ENCODE assay signal across 19 cellular contexts in the genomic region with DNA sequence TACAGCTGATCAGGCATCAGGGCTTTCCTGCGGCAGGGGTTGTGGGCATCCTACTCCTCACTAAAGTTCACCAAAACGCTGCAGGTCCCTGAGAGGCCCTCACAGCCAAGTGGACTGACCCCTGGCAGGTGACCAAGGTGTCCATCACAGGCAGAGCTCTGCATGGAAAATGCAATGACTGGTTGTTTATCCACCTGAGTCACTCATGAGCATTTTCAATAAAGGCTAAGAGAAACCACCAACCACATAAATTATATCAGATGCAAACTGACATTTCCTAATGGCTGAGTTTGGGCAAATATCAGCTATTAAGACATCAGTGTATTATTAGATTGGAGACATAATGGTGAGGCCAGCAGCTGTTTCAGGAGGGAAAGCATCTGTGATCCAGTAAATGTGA.
A peak's percentile ranks its signal among the peaks of the same experiment; 100 is the strongest.
DNase-seq lines count a peak whose midpoint lies in the region; ATAC-seq lines count a peak whose summit lies in the region.
"Had no signal": no experiment of that assay in that cellular context is flagged by ENCODE, and none has a peak within 500 bp of the region (broad histone marks: within the 10 kb centered on the region; RNA-seq: fewer than 3 reads in every experiment).

No MANE protein-coding gene starts in this region.

- H3K27me3 ChIP-seq in BLaER1 treated with 17β-estradiol and CSF1 and Interleukin-3, amounts not matched to agents 10 nM and 100 nM, result no peaks in the 10 kb centered on the region
- H3K27me3 ChIP-seq in naive thymus-derived CD4-positive, alpha-beta T cell (ENCODE audit: control insufficient read depth in 2 of 2, insufficient read depth in 2 of 2, low read length in 2 of 2), result no peaks in the 10 kb centered on the region

- no peak overlapping the region for H3K27ac ChIP-seq in BLaER1 treated with 17β-estradiol and CSF1 and Interleukin-3, amounts not matched to agents 10 nM and 100 nM
- no peak overlapping the region for H3K27ac ChIP-seq in naive thymus-derived CD4-positive, alpha-beta T cell (ENCODE audit: low read depth, low read length)

- H3K27me3 Mint-ChIP-seq in naive thymus-derived CD4-positive, alpha-beta T cell, result peaks cover 0 to 8% (median 0%) of the 10 kb centered on the region in 5 donors

- peak overlapping the region in 8 of 9 donors; percentile 1 to 72 (median 39) for H3K27ac Mint-ChIP-seq in naive thymus-derived CD4-positive, alpha-beta T cell
- H3K27ac Mint-ChIP-seq: T-helper 1 cell treated with Interleukin-12 subunit alpha and Interleukin-12 subunit beta and Interleukin-4 antibody, amounts not matched to agents 30 μg/mL and 1 μg/mL, for 36 hours had no signal

- H3K9ac ChIP-seq in BLaER1 treated with 17β-estradiol and CSF1 and Interleukin-3, amounts not matched to agents 10 nM and 100 nM, result no peak overlapping the region
- H3K9ac ChIP-seq: SK-N-SH had no signal

- H3K36me3 Mint-ChIP-seq in naive thymus-derived CD4-positive, alpha-beta T cell, result peaks cover 0 to 3% (median 0%) of the 10 kb centered on the region in 5 donors
- H3K36me3 Mint-ChIP-seq: CD4-positive, CD25-positive, alpha-beta regulatory T cell had no signal

- POLR2A ChIA-PET in naive thymus-derived CD4-positive, alpha-beta T cell (lab: Charles Lee), result no interaction called here

- no peaks in the 10 kb centered on the region for H3K36me3 ChIP-seq in BLaER1 treated with 17β-estradiol and CSF1 and Interleukin-3, amounts not matched to agents 10 nM and 100 nM
- H3K36me3 ChIP-seq in naive thymus-derived CD4-positive, alpha-beta T cell (ENCODE audit: control insufficient read depth in 2 of 3, insufficient read depth in 3 of 3, low read length in 3 of 3), result no peaks in the 10 kb centered on the region
- H3K36me3 ChIP-seq: BE2C had no signal

- DNase-seq in M059J (ENCODE audit: low read depth), result peak; percentile 79
- peak; percentile 5 for DNase-seq in astrocyte of the hippocampus (ENCODE audit: low read depth, low spot score)
- DNase-seq in naive thymus-derived CD4-positive, alpha-beta T cell, result no peak
- no peak for DNase-seq in NCI-H526 (lab: John Stamatoyannopoulos, UW)
- DNase-seq in germinal center (ENCODE audit: low spot score), result no peak
- DNase-seq in hippocampal formation (lab: John Stamatoyannopoulos, UW), result no peak
- DNase-seq: BE2C, DMS53, NCI-H1105 treated with DMSO at 0.1 percent for 48 hours, NCI-H146, NCI-H1930, NCI-H446, NCI-H524 treated with DMSO at 0.1 percent for 48 hours, SK-N-SH, SW 1271 had no signal

- H3K4me3 Mint-ChIP-seq in naive thymus-derived CD4-positive, alpha-beta T cell, result peak overlapping the region in 3 of 10 donors; percentile 15 to 47 (median 41)
- H3K4me3 Mint-ChIP-seq: T-helper 1 cell treated with Interleukin-12 subunit alpha and Interleukin-12 subunit beta and Interleukin-4 antibody, amounts not matched to agents 30 μg/mL and 1 μg/mL, for 36 hours had no signal

- ATAC-seq in naive thymus-derived CD4-positive, alpha-beta T cell, result no peak
- ATAC-seq: HCT116 had no signal

- H3K4me2 ChIP-seq in BLaER1 treated with 17β-estradiol and CSF1 and Interleukin-3, amounts not matched to agents 10 nM and 100 nM, result peak overlapping the region in 9 of 11 experiments; percentile 71 to 87 (median 80); a peak in 17 of 22 replicates
- H3K4me2 ChIP-seq: SK-N-SH had no signal

- H3K9me3 ChIP-seq in BLaER1 treated with 17β-estradiol and CSF1 and Interleukin-3, amounts not matched to agents 10 nM and 100 nM (replicated peaks in 1 of 11), result no peaks in the 10 kb centered on the region
- no peaks in the 10 kb centered on the region for H3K9me3 ChIP-seq in naive thymus-derived CD4-positive, alpha-beta T cell (ENCODE audit: control insufficient read depth in 2 of 3, low read length in 3 of 3)
- H3K9me3 ChIP-seq: BE2C, SK-N-SH had no signal

- peaks cover 20 to 46% (median 29%) of the 10 kb centered on the region in 10 experiments for H3K4me1 ChIP-seq in BLaER1 treated with 17β-estradiol and CSF1 and Interleukin-3, amounts not matched to agents 10 nM and 100 nM
- H3K4me1 ChIP-seq in naive thymus-derived CD4-positive, alpha-beta T cell (ENCODE audit: control insufficient read depth in 2 of 2, insufficient read depth in 2 of 2, low read length in 2 of 2), result peaks cover 0 to 25% of the 10 kb centered on the region in 2 donors
- H3K4me1 ChIP-seq: BE2C had no signal

- H3K4me1 Mint-ChIP-seq in naive thymus-derived CD4-positive, alpha-beta T cell, result peaks cover 16 to 41% (median 34%) of the 10 kb centered on the region in 7 donors

- CTCF ChIA-PET in naive thymus-derived CD4-positive, alpha-beta T cell (lab: Charles Lee), result no interaction called here

- H3K4me3 ChIP-seq in BLaER1 treated with 17β-estradiol and CSF1 and Interleukin-3, amounts not matched to agents 10 nM and 100 nM, result no peak overlapping the region
- H3K4me3 ChIP-seq in naive thymus-derived CD4-positive, alpha-beta T cell (ENCODE audit: low read length), result no peak overlapping the region

- intact Hi-C loops in naive thymus-derived CD4-positive, alpha-beta T cell (cut with micrococcal nuclease), result loop anchor here in 1 of 2 donors (5.0 kb wide), 1 partner anchor 71 kb away; no protein-coding TSS in a partner anchor

- peaks cover 0 to 2% (median 0%) of the 10 kb centered on the region in 11 donors for H3K9me3 Mint-ChIP-seq in naive thymus-derived CD4-positive, alpha-beta T cell
- H3K9me3 Mint-ChIP-seq: T-helper 1 cell treated with Interleukin-12 subunit alpha and Interleukin-12 subunit beta and Interleukin-4 antibody, amounts not matched to agents 30 μg/mL and 1 μg/mL, for 36 hours had no signal

- no peaks in the 10 kb centered on the region for H4K20me1 ChIP-seq in BLaER1 treated with 17β-estradiol and CSF1 and Interleukin-3, amounts not matched to agents 10 nM and 100 nM

Comparison
In these comparisons a context has a peak if more than half of its experiments do, and no peak if none do; other contexts are left out.
1. DNase-seq: peak in M059J (single experiment) and astrocyte of the hippocampus (single experiment); none in naive thymus-derived CD4-positive, alpha-beta T cell (0 of 9), NCI-H526 (0 of 2), germinal center (single experiment) and hippocampal formation (0 of 2).